In genomic region chr1:202807926-202808757, GRCh38 we compare ENCODE assay signal across 8 cellular contexts. TPM values are rescaled to one million over a fixed set of nuclear protein-coding genes. Genes with fewer than 3 reads are reported as not detected.
A peak's percentile ranks its signal among the peaks of the same experiment; 100 is the strongest.
DNase-seq lines count a peak whose midpoint lies in the region; ATAC-seq, FAIRE-seq and TF ChIP-seq lines count a peak whose summit lies in the region.

Gene KDM5B, minus strand, starts transcription at chr1:202808421. Its CDS starts 116 bp downstream, at chr1:202808305.

- peak; percentile 91 for TF ChIP-seq POLR2A in GM12892 (IDR thresholded peaks at IDR 0.05; ENCODE audit: low read depth, low read length)

- DNase-seq in GM12892 (ENCODE audit: insufficient read length) (peak; percentile 44), NCI-H2171 treated with DMSO at 0.1 percent for 48 hours (lab: John Stamatoyannopoulos, UW) (peak; percentile 37), choroid plexus epithelial cell (ENCODE audit: low read depth) (peak; percentile 86), kidney epithelial cell (ENCODE audit: low read depth) (no peak), dedifferentiated amniotic fluid mesenchymal stem cell (ENCODE audit: extremely low spot score) (no peak)
- DNase-seq in activated CD4-positive, alpha-beta T cell treated with anti-CD3 and anti-CD28 coated beads for 4 hours = peak; percentile 76 to 77
- peak; percentile 41 to 53 (median 45) for DNase-seq in stimulated activated CD4-positive, alpha-beta T cell treated with anti-CD3 and anti-CD28 coated beads, Interleukin-12 subunit alpha, Interleukin-12 subunit beta, amount 100 ng/mL, for 48 hours (ENCODE audit: low read depth in 2 of 3, low spot score in 1 of 3)

- H3K36me3 ChIP-seq in kidney epithelial cell (ENCODE audit: control insufficient read depth, insufficient read depth, low read length) = no peaks in the 10 kb centered on the region

- no peak for FAIRE-seq in GM12892 (lab: Jason Lieb, UNC)

- ATAC-seq in GM21367 (IDR thresholded peaks at IDR 0.05; ENCODE audit: unreplicated experiment) = no peak

- TF ChIP-seq CTCF in choroid plexus epithelial cell (conservative IDR thresholded peaks at IDR 0.05; ENCODE audit: low read depth, low read length) (no peak), kidney epithelial cell (IDR thresholded peaks at IDR 0.05; ENCODE audit: insufficient read depth, low read length, poor library complexity, severe bottlenecking) (no peak)

- H3K4me3 ChIP-seq in choroid plexus epithelial cell (ENCODE audit: low read depth, low read length) (peak within 1 kb of the TSS; percentile 90), kidney epithelial cell (ENCODE audit: low read depth, low read length) (peak within 1 kb of the TSS; percentile 96)

- no peaks in the 10 kb centered on the region for H3K27me3 ChIP-seq in kidney epithelial cell (ENCODE audit: control insufficient read depth, insufficient read depth, low read length)

RNA-seq across cellular contexts. Expression of gene KDM5B, which starts in this region (rescaled TPM):
- polyA plus RNA-seq in GM12892 (2012; ENCODE audit: missing spikeins) = 13.5 TPM
- 66.5 and 70.7 TPM in 2 replicates for total RNA-seq in kidney epithelial cell

Comparison
In these comparisons a context has a peak if more than half of its experiments do, and no peak if none do; other contexts are left out.
1. DNase-seq: peak in GM12892 (single experiment), NCI-H2171 treated with DMSO at 0.1 percent for 48 hours (single experiment), activated CD4-positive, alpha-beta T cell treated with anti-CD3 and anti-CD28 coated beads for 4 hours (2 of 2), choroid plexus epithelial cell (single experiment) and stimulated activated CD4-positive, alpha-beta T cell treated with anti-CD3 and anti-CD28 coated beads, Interleukin-12 subunit alpha, Interleukin-12 subunit beta, amount 100 ng/mL, for 48 hours (3 of 3); none in kidney epithelial cell (single experiment) and dedifferentiated amniotic fluid mesenchymal stem cell (single experiment).